In the genomic region with DNA sequence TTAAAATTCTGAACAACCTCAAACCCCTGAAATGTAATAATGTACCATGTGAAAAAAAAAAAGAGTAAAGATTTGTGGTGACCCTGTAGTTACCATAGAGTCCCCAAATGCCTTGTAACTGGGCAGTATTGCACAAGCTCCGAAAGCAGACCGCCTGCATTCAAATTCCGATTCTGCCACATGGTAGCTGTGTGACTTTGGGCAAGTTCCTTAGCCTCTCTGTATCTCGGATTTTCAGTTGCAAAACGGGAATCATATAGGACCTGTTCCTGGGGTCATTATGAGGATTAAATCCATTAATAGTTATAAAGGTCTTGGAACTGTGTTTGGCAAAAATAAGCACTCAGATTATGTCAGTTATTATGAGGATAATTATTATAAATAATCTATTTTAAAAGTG, we compare ENCODE assay signal across 18 cellular contexts.
"Had no signal": no experiment of that assay in that cellular context is flagged by ENCODE, and none has a peak within 500 bp of the region (broad histone marks: within the 10 kb centered on the region; RNA-seq: fewer than 3 reads in every experiment).

No MANE protein-coding gene starts in this region.

- H3K36me3 ChIP-seq: gastrocnemius medialis, heart right ventricle, lower lobe of right lung, neutrophil, tibial nerve had no signal

- ATAC-seq: mucosa of descending colon; naive thymus-derived CD8-positive, alpha-beta T cell; sciatic nerve; stimulated activated naive B cell treated with anti-CD40 and anti-IgM and Interleukin-4, amounts not matched to agents 10 μg/mL and 1 μg/mL and 100 μg/mL, for 72 hours; stimulated activated naive CD8-positive, alpha-beta T cell treated with anti-CD3 and anti-CD28 coated beads, Interleukin-15, amount 100 ng/mL, for 72 hours had no signal

- H3K4me1 Mint-ChIP-seq: naive thymus-derived CD8-positive, alpha-beta T cell; stimulated activated naive B cell treated with anti-CD40 and anti-IgM and Interleukin-4, amounts not matched to agents 10 μg/mL and 1 μg/mL and 100 μg/mL, for 72 hours; stimulated activated naive CD8-positive, alpha-beta T cell treated with anti-CD3 and anti-CD28 coated beads, Interleukin-15, amount 100 ng/mL, for 72 hours had no signal

- H3K27ac ChIP-seq: coronary artery, gastrocnemius medialis, left lung, lower lobe of right lung, neutrophil, testis, tibial nerve had no signal

- H3K27me3 ChIP-seq: gastrocnemius medialis, heart right ventricle, left lung, neutrophil, testis, tibial nerve had no signal

- H3K4me3 ChIP-seq: coronary artery, gastrocnemius medialis, heart right ventricle, left lung, lower lobe of right lung, mucosa of descending colon, testis, tibial nerve had no signal

- H3K27me3 Mint-ChIP-seq: naive thymus-derived CD8-positive, alpha-beta T cell; stimulated activated naive B cell treated with anti-CD40 and anti-IgM and Interleukin-4, amounts not matched to agents 10 μg/mL and 1 μg/mL and 100 μg/mL, for 72 hours; stimulated activated naive CD8-positive, alpha-beta T cell treated with anti-CD3 and anti-CD28 coated beads, Interleukin-15, amount 100 ng/mL, for 72 hours had no signal

- DNase-seq: effector CD4-positive, alpha-beta T cell; lower lobe of right lung; mucosa of descending colon; naive thymus-derived CD8-positive, alpha-beta T cell; stimulated activated CD4-positive, alpha-beta T cell treated with anti-CD3 and anti-CD28 coated beads, Interleukin-2, amount 100 ng/mL, for 24 hours; stimulated activated CD4-positive, alpha-beta T cell treated with anti-CD3 and anti-CD28 coated beads, Interleukin-4, amount 100 ng/mL, for 4 hours; stimulated activated naive B cell treated with anti-CD40 and anti-IgM and Interleukin-4, amounts not matched to agents 10 μg/mL and 1 μg/mL and 100 μg/mL, for 72 hours; stimulated activated naive CD8-positive, alpha-beta T cell treated with anti-CD3 and anti-CD28 coated beads, Interleukin-15, amount 100 ng/mL, for 72 hours had no signal

- H3K4me1 ChIP-seq: gastrocnemius medialis, lower lobe of right lung, testis, tibial nerve had no signal

- H3K9me3 Mint-ChIP-seq: endodermal cell; naive thymus-derived CD8-positive, alpha-beta T cell; stimulated activated naive B cell treated with anti-CD40 and anti-IgM and Interleukin-4, amounts not matched to agents 10 μg/mL and 1 μg/mL and 100 μg/mL, for 72 hours; stimulated activated naive CD8-positive, alpha-beta T cell treated with anti-CD3 and anti-CD28 coated beads, Interleukin-15, amount 100 ng/mL, for 72 hours had no signal

- H3K27ac Mint-ChIP-seq: stimulated activated naive B cell treated with anti-CD40 and anti-IgM and Interleukin-4, amounts not matched to agents 10 μg/mL and 1 μg/mL and 100 μg/mL, for 72 hours; stimulated activated naive CD8-positive, alpha-beta T cell treated with anti-CD3 and anti-CD28 coated beads, Interleukin-15, amount 100 ng/mL, for 72 hours had no signal

- FAIRE-seq: endothelial cell of umbilical vein had no signal

- H3K9me3 ChIP-seq: gastrocnemius medialis, heart right ventricle, left lung, lower lobe of right lung, mucosa of descending colon, neutrophil, testis, tibial nerve had no signal

- H3K4me3 Mint-ChIP-seq: endodermal cell; naive thymus-derived CD8-positive, alpha-beta T cell; stimulated activated naive B cell treated with anti-CD40 and anti-IgM and Interleukin-4, amounts not matched to agents 10 μg/mL and 1 μg/mL and 100 μg/mL, for 72 hours; stimulated activated naive CD8-positive, alpha-beta T cell treated with anti-CD3 and anti-CD28 coated beads, Interleukin-15, amount 100 ng/mL, for 72 hours had no signal
